In genomic region chr16:79599256-79599836, GRCh38 we compare ENCODE assay signal across 8 cellular contexts. TPM values are rescaled to one million over a fixed set of nuclear protein-coding genes. Genes with fewer than 3 reads are reported as not detected.
DNase-seq lines count a peak whose midpoint lies in the region; ATAC-seq, FAIRE-seq and TF ChIP-seq lines count a peak whose summit lies in the region.

No MANE protein-coding gene starts in this region.

- no peaks in the 10 kb centered on the region for H3K36me3 Mint-ChIP-seq in WTC11

- no peak overlapping the region for H2BK15ac ChIP-seq in H1 (ENCODE audit: low read length)

- H3K36me3 ChIP-seq in H1 (ENCODE audit: control insufficient read depth in 2 of 4, insufficient read depth in 4 of 4, low read length in 3 of 4) (no peaks in the 10 kb centered on the region), muscle layer of colon (ENCODE audit: insufficient read depth, low read length) (no peaks in the 10 kb centered on the region), vagina (no peaks in the 10 kb centered on the region)

- H3K23me2 ChIP-seq in H1 (ENCODE audit: low read depth, low read length), result peaks cover 28% of the 10 kb centered on the region

- peaks cover 41% of the 10 kb centered on the region for H3K4me1 Mint-ChIP-seq in WTC11

- FAIRE-seq in H1 (lab: Jason Lieb, UNC), result no peak

- H3K9ac ChIP-seq in H1 (replicated peaks in 1 of 4; ENCODE audit: extremely low read depth in 1 of 4, low read depth in 3 of 4, low read length in 3 of 4) (peak overlapping the region in 2 of 4 experiments; percentile 48 to 64; a peak in 4 of 7 replicates), muscle layer of colon (ENCODE audit: low read length) (no peak overlapping the region)

- H3K27me3 ChIP-seq in H1 (replicated peaks in 1 of 4; ENCODE audit: control insufficient read depth in 3 of 4, extremely low read depth in 1 of 4, insufficient read depth in 3 of 4, low read length in 3 of 4), result peaks cover 0 to 8% (median 6%) of the 10 kb centered on the region in 4 experiments; a peak in 3 of 7 replicates
- H3K27me3 ChIP-seq in muscle layer of colon (ENCODE audit: control insufficient read depth in 1 of 2, insufficient read depth in 2 of 2, low read length in 2 of 2), result no peaks in the 10 kb centered on the region
- no peaks in the 10 kb centered on the region for H3K27me3 ChIP-seq in vagina

- no peaks in the 10 kb centered on the region for H3K9me3 ChIP-seq in H1 (ENCODE audit: insufficient read depth in 2 of 2, low read depth in 1 of 2, low read length in 1 of 2)
- no peaks in the 10 kb centered on the region for H3K9me3 ChIP-seq in muscle layer of colon (ENCODE audit: low read length)
- no peaks in the 10 kb centered on the region for H3K9me3 ChIP-seq in vagina

- H4K8ac ChIP-seq in H1 (ENCODE audit: extremely low read depth, insufficient read depth, low read length), result peak overlapping the region; percentile 87

- TF ChIP-seq POLR2A in H1 (IDR thresholded peaks at IDR 0.05; ENCODE audit: control extremely low read depth in 1 of 2, low read depth in 2 of 2, low read length in 2 of 2), result no peak
- TF ChIP-seq POLR2A in vagina (IDR thresholded peaks at IDR 0.05), result no peak

- no peak overlapping the region for H3K27ac Mint-ChIP-seq in WTC11

- no peak overlapping the region for H2BK5ac ChIP-seq in H1 (ENCODE audit: low read depth, low read length)

- TF ChIP-seq EP300 in H1 (IDR thresholded peaks at IDR 0.05; ENCODE audit: borderline replicate concordance in 1 of 2, low read depth in 2 of 2, low read length in 2 of 2), result no peak

- H3K4me3 ChIP-seq in H1 (ENCODE audit: extremely low read depth in 1 of 4, insufficient read depth in 2 of 4, low read depth in 3 of 4, low read length in 4 of 4) (peak overlapping the region; percentile 53 to 75 (median 64)), muscle layer of colon (ENCODE audit: low read depth in 1 of 2, low read length in 2 of 2) (peak overlapping the region; percentile 60 to 72), vagina (peak overlapping the region; percentile 83 to 91)

- H3K79me1 ChIP-seq in H1 (ENCODE audit: low read depth, low read length), result no peaks in the 10 kb centered on the region

- TF ChIP-seq CTCF in GM10248 (IDR thresholded peaks at IDR 0.05; ENCODE audit: control extremely low read depth, extremely low read depth, low read depth, missing control alignments) (no peak), WTC11 (IDR thresholded peaks at IDR 0.05) (no peak), H1 (IDR thresholded peaks at IDR 0.05; ENCODE audit: control extremely low read depth in 1 of 3, insufficient read depth in 1 of 3, low read depth in 1 of 3, low read length in 3 of 3) (no peak), vagina (IDR thresholded peaks at IDR 0.05) (no peak)

- H4K20me1 ChIP-seq in H1 (replicated peaks in 1 of 2; ENCODE audit: control insufficient read depth in 1 of 2, insufficient read depth in 2 of 2, low read length in 2 of 2), result no peaks in the 10 kb centered on the region

- TF ChIP-seq RAD21 in H1 (IDR thresholded peaks at IDR 0.05 in 1 of 2, conservative IDR thresholded peaks at IDR 0.05 in 1 of 2; ENCODE audit: low read depth in 2 of 2, low read length in 2 of 2), result no peak

- no peak overlapping the region for H3K23ac ChIP-seq in H1 (ENCODE audit: insufficient read length)

- no peak overlapping the region for H2BK20ac ChIP-seq in H1 (ENCODE audit: low read length)

- CTCF ChIA-PET in GM10248 (lab: Yijun Ruan, JAX), result no interaction called here
- CTCF ChIA-PET in WTC11 (lab: Charles Lee), result interaction anchor here (1.0 to 2.3 kb wide), 4 partner anchors 265 to 770 kb away, joined by 3 to 8 read pairs (median 4); no protein-coding TSS in a partner anchor
- CTCF ChIA-PET in H1 (lab: Charles Lee; ENCODE audit: partially characterized antibody), result interaction anchor here (0.6 to 1.2 kb wide), 6 partner anchors 27 to 893 kb away, joined by 3 to 4 read pairs (median 3); no protein-coding TSS in a partner anchor

- H3K4me1 ChIP-seq in H1 (replicated peaks in 1 of 4; ENCODE audit: control insufficient read depth in 3 of 4, insufficient read depth in 4 of 4, low read length in 3 of 4), result peaks cover 0 to 7% (median 0%) of the 10 kb centered on the region in 4 experiments; a peak in 1 of 7 replicates
- H3K4me1 ChIP-seq in muscle layer of colon (ENCODE audit: insufficient read depth, low read length), result peaks cover 6% of the 10 kb centered on the region
- H3K4me1 ChIP-seq in vagina, result peaks cover 23% of the 10 kb centered on the region

- no peak overlapping the region for H3K56ac ChIP-seq in H1 (replicated peaks; ENCODE audit: insufficient read length, low read depth, low read length)

- intact Hi-C loops in vagina (cut with DNase I), result loop anchor here (10.0 kb wide), 1 partner anchor 915 kb away; no protein-coding TSS in a partner anchor

- peak overlapping the region; percentile 46 for H4K91ac ChIP-seq in H1 (replicated peaks; ENCODE audit: insufficient read length, low read length)

- H3K14ac ChIP-seq in H1 (ENCODE audit: insufficient read length), result no peak overlapping the region

- H3K18ac ChIP-seq in H1 (ENCODE audit: extremely low read depth, low read length), result peak overlapping the region; percentile 48

- peak; percentile 21 for DNase-seq in GM10248 (ENCODE audit: extremely low spot score)
- DNase-seq in WTC11 (ENCODE audit: low spot score), result peak; percentile 38
- peak in 1 of 2 experiments; percentile 69 for DNase-seq in H1 (ENCODE audit: low read depth in 1 of 2, low spot score in 2 of 2)
- no peak for DNase-seq in vagina (ENCODE audit: extremely low spot score in 2 of 2)
- DNase-seq in NK-92 (lab: John Stamatoyannopoulos, UW; ENCODE audit: unreplicated experiment), result no peak
- no peak for DNase-seq in amniotic stem cell (lab: John Stamatoyannopoulos, UW)
- DNase-seq in SIG-M5 (lab: John Stamatoyannopoulos, UW), result no peak

- no peak overlapping the region for H2AK5ac ChIP-seq in H1 (ENCODE audit: low read depth, low read length)

- no peak overlapping the region for H4K5ac ChIP-seq in H1 (ENCODE audit: insufficient read length, low read depth, low read length)

- H3K4me2 ChIP-seq in H1 (ENCODE audit: insufficient read depth in 1 of 2, low read depth in 2 of 2, low read length in 2 of 2), result peak overlapping the region; percentile 92 to 100

- H2AFZ ChIP-seq in H1 (ENCODE audit: low read length), result peak overlapping the region; percentile 42

- no peak overlapping the region for H3K27ac ChIP-seq in H1 (ENCODE audit: low read depth, low read length)
- H3K27ac ChIP-seq in muscle layer of colon (ENCODE audit: low read depth, low read length), result peak overlapping the region; percentile 78
- peak overlapping the region; percentile 98 for H3K27ac ChIP-seq in vagina

- no peak overlapping the region for H3K4ac ChIP-seq in H1 (replicated peaks; ENCODE audit: insufficient read length, low read depth, low read length)

- 1% methylated on average over 28 of the region's 79 CpGs; no CpG with 5 or more reads in 1 of the 2 experiments for WGBS in H1 (ENCODE audit: extremely low coverage in 1 of 2, insufficient coverage in 1 of 2, insufficient read length in 1 of 2, insufficient replicate concordance in 2 of 2, low coverage in 1 of 2, low lambda C conversion rate in 2 of 2, missing lambda C conversion rate in 1 of 2), 2 experiments

- H2BK120ac ChIP-seq in H1 (replicated peaks; ENCODE audit: low read depth, low read length), result no peak overlapping the region

- H3K9me3 Mint-ChIP-seq in WTC11, result no peaks in the 10 kb centered on the region

- ATAC-seq in WTC11, result peak; percentile 5

- POLR2A ChIA-PET in GM10248 (lab: Yijun Ruan, JAX) (no interaction called here), WTC11 (lab: Charles Lee) (no interaction called here), H1 (lab: Charles Lee; ENCODE audit: partially characterized antibody) (no interaction called here)

- peaks cover 21% of the 10 kb centered on the region for H3K27me3 Mint-ChIP-seq in WTC11 (ENCODE audit: low read depth)

- H3K4me3 Mint-ChIP-seq in WTC11, result peak overlapping the region; percentile 81

- H3K79me2 ChIP-seq in H1 (ENCODE audit: control insufficient read depth in 1 of 2, insufficient read depth in 2 of 2, low read length in 2 of 2), result no peaks in the 10 kb centered on the region; a peak in 1 of 4 replicates

- H2BK12ac ChIP-seq in H1 (ENCODE audit: low read depth, low read length), result 0 out of 2 replicates have a peak overlapping the region, but pooled peaks have one; percentile 9

TF ChIP-seq in WTC11, 78 proteins besides CTCF, POLR2A, EP300 and RAD21 (continues in another document):
- no peak for TF ChIP-seq IRF2 (CRISPR knock-in tag; IDR thresholded peaks at IDR 0.05; ENCODE audit: borderline replicate concordance, low read depth)
- TF ChIP-seq FOXJ3 (CRISPR knock-in tag; IDR thresholded peaks at IDR 0.05; ENCODE audit: borderline replicate concordance), result no peak
- no peak for TF ChIP-seq ZNF263 (CRISPR knock-in tag; IDR thresholded peaks at IDR 0.05; ENCODE audit: low read depth)
- TF ChIP-seq PRRX2 (CRISPR knock-in tag; IDR thresholded peaks at IDR 0.05), result no peak
- no peak for TF ChIP-seq TCF7 (CRISPR knock-in tag; IDR thresholded peaks at IDR 0.05; ENCODE audit: low read depth)
- TF ChIP-seq, protein P1, sequence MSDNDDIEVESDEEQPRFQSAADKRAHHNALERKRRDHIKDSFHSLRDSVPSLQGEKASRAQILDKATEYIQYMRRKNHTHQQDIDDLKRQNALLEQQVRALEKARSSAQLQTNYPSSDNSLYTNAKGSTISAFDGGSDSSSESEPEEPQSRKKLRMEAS (CRISPR knock-in tag; IDR thresholded peaks at IDR 0.05), result no peak

RNA-seq across cellular contexts. Expression of gene MAF, which starts 1.2 kb away (rescaled TPM):
- total RNA-seq in WTC11 (2021), result 3.7 to 6.6 TPM (median 4.6 TPM) in 3 replicates
- 2.7 TPM in 2 replicates for total RNA-seq in H1 (2021; fragmentation: NEBNext Ultra II Directional; extraction: Animal tissue kit (Norgen Biotek cat#: 25700))
- polyA plus RNA-seq in H1 (2011; rRNA removed), result 1.3 and 1.9 TPM in 2 replicates
- polyA plus RNA-seq in H1 (2011; cell fraction: cytosol; rRNA removed), result 2.1 TPM
- polyA plus RNA-seq in H1 (2011; cell fraction: nucleus; rRNA removed), result 3.9 TPM
- polyA plus RNA-seq in H1 (2012, experiment 1 of 2), result 1.9 to 3.3 TPM (median 2.7 TPM) in 4 replicates
- polyA plus RNA-seq in H1 (2012, experiment 2 of 2), result 1.0 TPM
- 1.8 TPM for polyA plus RNA-seq in H1 (2013, experiment 1 of 2)
- polyA plus RNA-seq in H1 (2013, experiment 2 of 2), result 1.7 TPM
- polyA minus RNA-seq in H1 (2011; rRNA and poly(A)+ RNA removed), result 0.44 and 0.57 TPM in 2 replicates
- polyA minus RNA-seq in H1 (2011; cell fraction: cytosol; rRNA and poly(A)+ RNA removed), result 3.0 TPM
- 3.2 TPM for polyA minus RNA-seq in H1 (2011; cell fraction: nucleus; rRNA and poly(A)+ RNA removed)
- 52.5 TPM for total RNA-seq in vagina

Comparison
In these comparisons a context has a peak if more than half of its experiments do, and no peak if none do; other contexts are left out.
1. DNase-seq: peak in GM10248 (single experiment) and WTC11 (single experiment); none in vagina (0 of 2), NK-92 (single experiment), amniotic stem cell (single experiment) and SIG-M5 (single experiment).
2. Peak in every context shown above with its lines, with median percentiles within 50 percentile points of each other: H3K4me3 ChIP-seq.